13 cellular contexts compared by ENCODE assay signal in the genomic region with DNA sequence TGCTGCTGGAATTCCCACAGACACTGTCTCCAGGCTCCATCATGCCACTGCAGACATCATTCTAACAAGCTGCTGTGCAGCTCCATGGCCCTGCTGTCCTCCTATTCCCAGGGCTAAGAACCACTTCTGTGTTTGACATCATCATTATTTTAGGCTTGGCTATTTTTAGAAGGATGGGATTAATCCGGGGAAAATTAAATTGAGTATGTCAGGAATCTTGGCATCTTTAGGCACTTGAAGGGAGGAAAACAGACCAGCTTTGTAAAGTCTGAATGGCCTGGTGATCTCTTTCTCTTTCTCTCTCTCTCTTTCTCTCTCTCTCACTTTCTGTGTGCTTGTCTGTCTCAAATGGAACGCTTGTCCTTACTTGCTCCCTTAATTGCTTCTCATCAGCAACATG.
A peak's percentile ranks its signal among the peaks of the same experiment; 100 is the strongest.
DNase-seq lines count a peak whose midpoint lies in the region; TF ChIP-seq lines count a peak whose summit lies in the region.
"Had no signal": no experiment of that assay in that cellular context is flagged by ENCODE, and none has a peak within 500 bp of the region (broad histone marks: within the 10 kb centered on the region; RNA-seq: fewer than 3 reads in every experiment).

No MANE protein-coding gene starts in this region.

- DNase-seq in D341Med (ENCODE audit: low spot score) (peak; percentile 53), NCI-H1694 treated with DMSO at 0.1 percent for 48 hours (lab: John Stamatoyannopoulos, UW) (peak; percentile 67), cerebellum (ENCODE audit: low spot score) (peak; percentile 1), myocyte (ENCODE audit: low read depth) (peak; percentile 36), adrenal gland (no peak), DMS79 treated with DMSO at 0.1 percent for 48 hours (lab: John Stamatoyannopoulos, UW) (no peak)
- DNase-seq in stimulated activated CD4-positive, alpha-beta T cell treated with anti-CD3 and anti-CD28 coated beads, Interleukin-2, amount 100 ng/mL, for 48 hours = no peak
- DNase-seq: activated CD4-positive, alpha-beta T cell treated with anti-CD3 and anti-CD28 coated beads for 1 hour; activated naive CD4-positive, alpha-beta T cell; dermis blood vessel endothelial cell; erythroblast; NCI-H2029 had no signal

- no peak for TF ChIP-seq POLR2A in adrenal gland (IDR thresholded peaks at IDR 0.05)

- TF ChIP-seq CTCF in adrenal gland (IDR thresholded peaks at IDR 0.05) = no peak

- intact Hi-C loops in adrenal gland (cut with DNase I) = no loop called here

- H3K36me3 ChIP-seq in adrenal gland (replicated peaks in 1 of 2) = no peaks in the 10 kb centered on the region
- H3K36me3 ChIP-seq: neutrophil had no signal

- H3K4me1 ChIP-seq in adrenal gland (replicated peaks in 1 of 2) = no peaks in the 10 kb centered on the region

- H3K27me3 ChIP-seq in adrenal gland = no peaks in the 10 kb centered on the region
- H3K27me3 ChIP-seq: neutrophil had no signal

- 63 to 71% (median 65%) methylated on average over 2 of the region's 2 CpGs for WGBS in adrenal gland, 4 donors

- no peak overlapping the region for H3K4me3 ChIP-seq in adrenal gland

- H3K9me3 ChIP-seq in adrenal gland (replicated peaks in 1 of 3) = no peaks in the 10 kb centered on the region
- H3K9me3 ChIP-seq: neutrophil had no signal

- H3K27ac ChIP-seq in adrenal gland = no peak overlapping the region
- H3K27ac ChIP-seq: neutrophil had no signal

Comparison
In these comparisons a context has a peak if more than half of its experiments do, and no peak if none do; other contexts are left out.
1. DNase-seq: peak in D341Med (single experiment), NCI-H1694 treated with DMSO at 0.1 percent for 48 hours (single experiment), cerebellum (single experiment) and myocyte (single experiment); none in adrenal gland (0 of 7), DMS79 treated with DMSO at 0.1 percent for 48 hours (single experiment) and stimulated activated CD4-positive, alpha-beta T cell treated with anti-CD3 and anti-CD28 coated beads, Interleukin-2, amount 100 ng/mL, for 48 hours (0 of 2).